ENCODE assay signal across 1 cellular context in the genomic region with DNA sequence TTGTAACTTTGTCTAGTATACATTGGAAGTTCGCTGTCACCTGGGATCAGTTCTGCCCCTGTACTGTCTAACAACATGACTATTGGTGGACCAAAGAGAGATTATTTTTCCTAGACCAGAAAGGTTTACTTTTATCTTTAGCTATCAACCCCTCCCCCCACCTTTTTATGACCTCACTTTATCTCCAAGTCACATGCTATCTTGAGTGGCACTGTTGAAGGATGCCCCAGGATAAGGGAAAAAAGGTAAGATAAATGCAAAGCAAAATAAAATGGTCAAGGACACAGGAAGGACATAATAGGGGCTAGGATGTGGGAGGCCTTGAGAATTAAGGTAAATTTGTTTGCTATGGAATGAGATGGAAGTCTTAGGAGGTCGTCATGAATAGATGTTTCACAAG.
TF ChIP-seq lines count a peak whose summit lies in the region.

No MANE protein-coding gene starts in this region.

TF ChIP-seq in endothelial cell of umbilical vein, 7 proteins besides CTCF, POLR2A, EP300 and RAD21:
- no peak for TF ChIP-seq FOS (IDR thresholded peaks at IDR 0.05; ENCODE audit: borderline replicate concordance, insufficient read depth, low read length)
- no peak for TF ChIP-seq EZH2 (IDR thresholded peaks at IDR 0.05; ENCODE audit: borderline replicate concordance, low read depth, low read length, severe bottlenecking)
- TF ChIP-seq POLR2AphosphoS5 (IDR thresholded peaks at IDR 0.05; ENCODE audit: insufficient read depth, low read depth, low read length) = no peak
- TF ChIP-seq GATA2 (IDR thresholded peaks at IDR 0.05; ENCODE audit: insufficient read depth, insufficient read length, low read depth, low read length) = no peak
- no peak for TF ChIP-seq JUN (IDR thresholded peaks at IDR 0.05; ENCODE audit: borderline replicate concordance, insufficient read depth, insufficient read length, low read depth)
- no peak for TF ChIP-seq MYC (IDR thresholded peaks at IDR 0.05; ENCODE audit: low read depth, low read length)
- TF ChIP-seq, protein P1, sequence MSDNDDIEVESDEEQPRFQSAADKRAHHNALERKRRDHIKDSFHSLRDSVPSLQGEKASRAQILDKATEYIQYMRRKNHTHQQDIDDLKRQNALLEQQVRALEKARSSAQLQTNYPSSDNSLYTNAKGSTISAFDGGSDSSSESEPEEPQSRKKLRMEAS (IDR thresholded peaks at IDR 0.05; ENCODE audit: insufficient read depth, insufficient read length) = no peak
TF ChIP-seq in endothelial cell of umbilical vein: peak in this region for 0.
